Comparison of ENCODE assay signal across 8 cellular contexts in genomic region chr22:43953988-43954771, GRCh38. TPM values are rescaled to one million over a fixed set of nuclear protein-coding genes. Genes with fewer than 3 reads are reported as not detected.
A peak's percentile ranks its signal among the peaks of the same experiment; 100 is the strongest.
DNase-seq lines count a peak whose midpoint lies in the region; ATAC-seq and TF ChIP-seq lines count a peak whose summit lies in the region.

No MANE protein-coding gene starts in this region.

- ATAC-seq in activated CD8-positive, alpha-beta memory T cell treated with anti-CD3 and anti-CD28 coated beads, Interleukin-2, amount 10 ng/mL, durations not matched to agents 7 days and 5 days, result no peak
- ATAC-seq in thoracic aorta (ENCODE audit: insufficient number of reproducible peaks, low FRiP score, low read depth) (no peak), HG03432 (IDR thresholded peaks at IDR 0.05; ENCODE audit: unreplicated experiment) (no peak)

- CTCF ChIA-PET in activated CD8-positive, alpha-beta memory T cell treated with anti-CD3 and anti-CD28 coated beads, Interleukin-2, amount 10 ng/mL, durations not matched to agents 7 days and 5 days (lab: Charles Lee), result interaction anchor here (0.7 to 2.0 kb wide), 6 partner anchors 8 to 730 kb away, joined by 3 to 23 read pairs (median 6); partner anchors contain the start of gene PNPLA3

- peaks cover 4% of the 10 kb centered on the region for H3K36me3 Mint-ChIP-seq in activated CD8-positive, alpha-beta memory T cell treated with anti-CD3 and anti-CD28 coated beads, Interleukin-2, amount 10 ng/mL, durations not matched to agents 7 days and 5 days

- H3K4me1 ChIP-seq in iPS-15b (ENCODE audit: control insufficient read depth, insufficient read depth, low read length) (no peaks in the 10 kb centered on the region), thoracic aorta (ENCODE audit: control insufficient read depth in 1 of 2, low read depth in 2 of 2) (peaks cover 17 to 23% of the 10 kb centered on the region in 2 donors)

- H3K9ac ChIP-seq in iPS-15b (ENCODE audit: low read depth, low read length), result no peak overlapping the region

- H3K9me3 Mint-ChIP-seq in activated CD8-positive, alpha-beta memory T cell treated with anti-CD3 and anti-CD28 coated beads, Interleukin-2, amount 10 ng/mL, durations not matched to agents 7 days and 5 days (ENCODE audit: low read depth), result no peaks in the 10 kb centered on the region

- H3K36me3 ChIP-seq in iPS-15b (ENCODE audit: control insufficient read depth, insufficient read depth, low read length), result peaks cover 5% of the 10 kb centered on the region
- H3K36me3 ChIP-seq in thoracic aorta, result no peaks in the 10 kb centered on the region

- H3K27ac ChIP-seq in VCaP (peak overlapping the region; percentile 84), thoracic aorta (no peak overlapping the region)

- H3K27me3 Mint-ChIP-seq in activated CD8-positive, alpha-beta memory T cell treated with anti-CD3 and anti-CD28 coated beads, Interleukin-2, amount 10 ng/mL, durations not matched to agents 7 days and 5 days, result no peaks in the 10 kb centered on the region

- H3K4me1 Mint-ChIP-seq in activated CD8-positive, alpha-beta memory T cell treated with anti-CD3 and anti-CD28 coated beads, Interleukin-2, amount 10 ng/mL, durations not matched to agents 7 days and 5 days, result peaks cover 32% of the 10 kb centered on the region

- H3K27me3 ChIP-seq in iPS-15b (ENCODE audit: control insufficient read depth, insufficient read depth, low read length), result no peaks in the 10 kb centered on the region
- no peaks in the 10 kb centered on the region for H3K27me3 ChIP-seq in thoracic aorta (replicated peaks; ENCODE audit: insufficient read depth)

- H3K4me3 Mint-ChIP-seq in activated CD8-positive, alpha-beta memory T cell treated with anti-CD3 and anti-CD28 coated beads, Interleukin-2, amount 10 ng/mL, durations not matched to agents 7 days and 5 days, result peak overlapping the region; percentile 100

- no peak for TF ChIP-seq CTCF in VCaP (conservative IDR thresholded peaks at IDR 0.05)
- TF ChIP-seq CTCF in thoracic aorta (IDR thresholded peaks at IDR 0.05), result no peak

- H3K4me3 ChIP-seq in iPS-15b (ENCODE audit: low read depth, low read length) (peak overlapping the region; percentile 99), thoracic aorta (peak overlapping the region; percentile 93)

- H3K9me3 ChIP-seq in iPS-15b (ENCODE audit: control insufficient read depth, insufficient read depth, low read length), result no peaks in the 10 kb centered on the region
- H3K9me3 ChIP-seq in thoracic aorta, result no peaks in the 10 kb centered on the region

- H3K27ac Mint-ChIP-seq in activated CD8-positive, alpha-beta memory T cell treated with anti-CD3 and anti-CD28 coated beads, Interleukin-2, amount 10 ng/mL, durations not matched to agents 7 days and 5 days, result peak overlapping the region; percentile 97

- no peak for DNase-seq in activated CD8-positive, alpha-beta memory T cell treated with anti-CD3 and anti-CD28 coated beads, Interleukin-2, amount 10 ng/mL, durations not matched to agents 7 days and 5 days
- DNase-seq in activated CD8-positive, alpha-beta memory T cell treated with anti-CD3 and anti-CD28 coated beads, Interleukin-2, amount 50 U/mL, for 48 hours, result no peak
- DNase-seq in thoracic aorta (ENCODE audit: low spot score) (no peak), T1000 (lab: John Stamatoyannopoulos, UW) (no peak)
- DNase-seq in activated CD4-positive, alpha-beta T cell treated with anti-CD3 and anti-CD28 coated beads for 1 hour, result no peak

RNA-seq across cellular contexts. Expression of gene SAMM50, which starts 1.1 kb away (rescaled TPM):
- total RNA-seq in activated CD8-positive, alpha-beta memory T cell treated with anti-CD3 and anti-CD28 coated beads, Interleukin-2, amount 10 ng/mL, durations not matched to agents 7 days and 5 days, result 10 to 100 TPM; 42.2 to 57.9 TPM
- 10 to 100 TPM; 22.6 to 28.1 TPM for total RNA-seq in thoracic aorta

RNA-seq across cellular contexts. Expression of gene PNPLA3, which starts 30.6 kb away (rescaled TPM):
- total RNA-seq in activated CD8-positive, alpha-beta memory T cell treated with anti-CD3 and anti-CD28 coated beads, Interleukin-2, amount 10 ng/mL, durations not matched to agents 7 days and 5 days, result under 1 TPM in 1 of 2 experiments, not detected in 1; 0.19 TPM
- not detected for total RNA-seq in thoracic aorta
